ENCODE assay signal across 21 cellular contexts in genomic region chrX:123971963-123972362, GRCh38. TPM values are rescaled to one million over a fixed set of nuclear protein-coding genes. Genes with fewer than 3 reads are reported as not detected.
A peak's percentile ranks its signal among the peaks of the same experiment; 100 is the strongest.
DNase-seq lines count a peak whose midpoint lies in the region; ATAC-seq and TF ChIP-seq lines count a peak whose summit lies in the region.
"Had no signal": no experiment of that assay in that cellular context is flagged by ENCODE, and none has a peak within 500 bp of the region (broad histone marks: within the 10 kb centered on the region; RNA-seq: fewer than 3 reads in every experiment).

No MANE protein-coding gene starts in this region.

- in situ Hi-C loops in GM13976 (cut with MboI; ENCODE audit: low sequenced_read_pairs, unreplicated experiment): no loop called here

- DNase-seq in activated CD4-positive, alpha-beta T cell treated with anti-CD3 and anti-CD28 coated beads for 36 hours: no peak
- DNase-seq in activated CD4-positive, alpha-beta T cell treated with anti-CD3 and anti-CD28 coated beads, Interleukin-2, amount 50 U/mL, for 48 hours: no peak
- DNase-seq in OCI-M1 (lab: John Stamatoyannopoulos, UW): peak; percentile 45
- DNase-seq in fibroblast of gingiva (ENCODE audit: low read depth): peak; percentile 24
- DNase-seq in sciatic nerve (ENCODE audit: low spot score): no peak
- DNase-seq in COR-L47 (lab: John Stamatoyannopoulos, UW): no peak
- DNase-seq in iPS-NIHi11 (ENCODE audit: low spot score): no peak
- DNase-seq in GM13976 (ENCODE audit: low spot score): no peak
- DNase-seq: 8988T; activated CD4-positive, alpha-beta T cell treated with anti-CD3 and anti-CD28 coated beads, Interleukin-2, amount 50 U/mL, for 1 hour; activated T-cell treated with anti-CD3 and anti-CD28 coated beads, Interleukin-2, amount 50 U/mL, for 4 hours; DMS 273 treated with DMSO at 0.1 percent for 48 hours; GDM1; heart right ventricle; KBM-7; mesenchymal stem cell; NCI-H1417 treated with DMSO at 0.1 percent for 48 hours; NCI-H2171 treated with DMSO at 0.1 percent for 48 hours; stimulated activated naive CD4-positive, alpha-beta T cell; transverse colon had no signal

- POLR2A ChIA-PET in activated CD4-positive, alpha-beta T cell treated with anti-CD3 and anti-CD28 coated beads for 36 hours (lab: Charles Lee): interaction anchor here (1.7 kb wide), 1 partner anchor 9 kb away, joined by 7 read pairs; no protein-coding TSS in a partner anchor

- peaks cover 7% of the 10 kb centered on the region for H3K36me3 Mint-ChIP-seq in activated CD4-positive, alpha-beta T cell treated with anti-CD3 and anti-CD28 coated beads for 36 hours (ENCODE audit: low read depth)

- peak overlapping the region; percentile 58 for H3K27ac Mint-ChIP-seq in activated CD4-positive, alpha-beta T cell treated with anti-CD3 and anti-CD28 coated beads for 36 hours
- H3K27ac Mint-ChIP-seq: neural progenitor cell had no signal

- no peak overlapping the region for H3K4me3 Mint-ChIP-seq in activated CD4-positive, alpha-beta T cell treated with anti-CD3 and anti-CD28 coated beads for 36 hours
- H3K4me3 Mint-ChIP-seq: activated T-cell treated with anti-CD3 and anti-CD28 coated beads, Interleukin-2, amount 50 U/mL, for 4 hours; neural progenitor cell had no signal

- peaks cover 48% of the 10 kb centered on the region for H3K4me1 Mint-ChIP-seq in activated CD4-positive, alpha-beta T cell treated with anti-CD3 and anti-CD28 coated beads for 36 hours

- ATAC-seq in activated CD4-positive, alpha-beta T cell treated with anti-CD3 and anti-CD28 coated beads for 36 hours: no peak
- peak; percentile 39 for ATAC-seq in sciatic nerve
- ATAC-seq: activated T-cell treated with anti-CD3 and anti-CD28 coated beads, Interleukin-2, amount 50 U/mL, for 4 hours; heart right ventricle had no signal

- H3K9me3 Mint-ChIP-seq in activated CD4-positive, alpha-beta T cell treated with anti-CD3 and anti-CD28 coated beads for 36 hours (ENCODE audit: low read depth): no peaks in the 10 kb centered on the region
- H3K9me3 Mint-ChIP-seq: activated T-cell treated with anti-CD3 and anti-CD28 coated beads, Interleukin-2, amount 50 U/mL, for 4 hours had no signal

- intact Hi-C loops in activated CD4-positive, alpha-beta T cell treated with anti-CD3 and anti-CD28 coated beads for 36 hours (cut with DNase I, micrococcal nuclease): no loop called here
- intact Hi-C loops in sciatic nerve (cut with DNase I): no loop called here

- CTCF ChIA-PET in activated CD4-positive, alpha-beta T cell treated with anti-CD3 and anti-CD28 coated beads for 36 hours (lab: Charles Lee): interaction anchor here (0.6 kb wide), 1 partner anchor 14 kb away, joined by 3 read pairs; no protein-coding TSS in a partner anchor

- no peak for TF ChIP-seq CTCF in GM13976 (IDR thresholded peaks at IDR 0.05; ENCODE audit: borderline replicate concordance, control extremely low read depth, extremely low read depth, insufficient read depth, missing control alignments)

- no peaks in the 10 kb centered on the region for H3K27me3 Mint-ChIP-seq in activated CD4-positive, alpha-beta T cell treated with anti-CD3 and anti-CD28 coated beads for 36 hours

RNA-seq across cellular contexts. Expression of gene STAG2, which starts 10.5 kb away (rescaled TPM):
- 100 to 1,000 TPM in 1 of 2 experiments, 10 to 100 TPM in 1; 91.1 to 104 TPM for total RNA-seq in activated CD4-positive, alpha-beta T cell treated with anti-CD3 and anti-CD28 coated beads for 36 hours
- total RNA-seq in sciatic nerve: 98.2 TPM

Comparison
In these comparisons a context has a peak if more than half of its experiments do, and no peak if none do; other contexts are left out.
1. DNase-seq: peak in OCI-M1 (single experiment) and fibroblast of gingiva (single experiment); none in activated CD4-positive, alpha-beta T cell treated with anti-CD3 and anti-CD28 coated beads for 36 hours (single experiment), activated CD4-positive, alpha-beta T cell treated with anti-CD3 and anti-CD28 coated beads, Interleukin-2, amount 50 U/mL, for 48 hours (0 of 2), sciatic nerve (single experiment), COR-L47 (single experiment), iPS-NIHi11 (single experiment) and GM13976 (single experiment).